In genomic region chr2:55139305-55139704, GRCh38 we compare ENCODE assay signal across 25 cellular contexts.
"Had no signal": no experiment of that assay in that cellular context is flagged by ENCODE, and none has a peak within 500 bp of the region (broad histone marks: within the 10 kb centered on the region; RNA-seq: fewer than 3 reads in every experiment).

No MANE protein-coding gene starts in this region.

- H3K4me2 ChIP-seq: smooth muscle cell had no signal

- H3K36me3 ChIP-seq: heart left ventricle, pancreas, suprapubic skin, tibial nerve had no signal

- DNase-seq: activated CD4-positive, alpha-beta T cell treated with anti-CD3 and anti-CD28 coated beads for 36 hours; activated CD4-positive, alpha-beta T cell treated with anti-CD3 and anti-CD28 coated beads, Interleukin-2, amount 50 U/mL, for 4 hours; activated CD4-positive, CD25-positive, alpha-beta regulatory T cell; activated effector memory CD4-positive, alpha-beta T cell treated with anti-CD3 and anti-CD28 coated beads, Interleukin-2, amount 50 U/mL, for 16 hours; activated naive CD4-positive, alpha-beta T cell treated with anti-CD3 and anti-CD28 coated beads, Interleukin-2, amount 50 U/mL, for 16 hours; foreskin keratinocyte; heart left ventricle; immature natural killer cell; kidney; naive B cell; nephron progenitor cell; pancreas; psoas muscle; stimulated activated CD4-positive, alpha-beta T cell treated with anti-CD3 and anti-CD28 coated beads, Interleukin-1b, Interleukin-23, amount 100 ng/mL, for 48 hours; stimulated activated CD4-positive, alpha-beta T cell treated with anti-CD3 and anti-CD28 coated beads, Interleukin-4, amount 100 ng/mL, for 4 hours; stimulated activated CD8-positive, alpha-beta memory T cell treated with anti-CD3 and anti-CD28 coated beads, Interleukin-4, amount 100 ng/mL, for 48 hours; stimulated activated naive CD8-positive, alpha-beta T cell treated with anti-CD3 and anti-CD28 coated beads, Interleukin-15, amount 100 ng/mL, for 72 hours; T-helper 1 cell had no signal

- H3K27ac Mint-ChIP-seq: activated CD4-positive, alpha-beta T cell treated with anti-CD3 and anti-CD28 coated beads for 36 hours; immature natural killer cell; mesothelial cell of epicardium; nephron progenitor cell; stimulated activated memory B cell treated with anti-CD40 and anti-IgM and Interleukin-4, amounts not matched to agents 10 μg/mL and 1 μg/mL and 100 μg/mL, for 72 hours; T-helper 2 cell treated with Interferon-gamma antibody and Interleukin-4, amounts not matched to agents 5 μg/mL and 100 μg/mL, for 36 hours had no signal

- H3K4me3 ChIP-seq: coronary artery, heart left ventricle, pancreas, psoas muscle, smooth muscle cell, suprapubic skin, tibial nerve had no signal

- H3K27me3 ChIP-seq: foreskin keratinocyte, heart left ventricle, pancreas, suprapubic skin, tibial nerve had no signal

- ATAC-seq: activated CD4-positive, alpha-beta T cell treated with anti-CD3 and anti-CD28 coated beads for 36 hours; foreskin keratinocyte; heart left ventricle; pancreas; psoas muscle; stimulated activated memory B cell treated with anti-CD40 and anti-IgM and Interleukin-4, amounts not matched to agents 10 μg/mL and 1 μg/mL and 100 μg/mL, for 72 hours; stimulated activated naive CD8-positive, alpha-beta T cell treated with anti-CD3 and anti-CD28 coated beads, Interleukin-15, amount 100 ng/mL, for 72 hours had no signal

- H3K4me3 Mint-ChIP-seq: activated CD4-positive, alpha-beta T cell treated with anti-CD3 and anti-CD28 coated beads for 36 hours; immature natural killer cell; mesothelial cell of epicardium; nephron progenitor cell; stimulated activated memory B cell treated with anti-CD40 and anti-IgM and Interleukin-4, amounts not matched to agents 10 μg/mL and 1 μg/mL and 100 μg/mL, for 72 hours; stimulated activated naive CD8-positive, alpha-beta T cell treated with anti-CD3 and anti-CD28 coated beads, Interleukin-15, amount 100 ng/mL, for 72 hours; T-helper 2 cell treated with Interferon-gamma antibody and Interleukin-4, amounts not matched to agents 5 μg/mL and 100 μg/mL, for 36 hours had no signal

- H3K27me3 Mint-ChIP-seq: activated CD4-positive, alpha-beta T cell treated with anti-CD3 and anti-CD28 coated beads for 36 hours; stimulated activated memory B cell treated with anti-CD40 and anti-IgM and Interleukin-4, amounts not matched to agents 10 μg/mL and 1 μg/mL and 100 μg/mL, for 72 hours; stimulated activated naive CD8-positive, alpha-beta T cell treated with anti-CD3 and anti-CD28 coated beads, Interleukin-15, amount 100 ng/mL, for 72 hours had no signal

- H3K36me3 Mint-ChIP-seq: mesothelial cell of epicardium; naive B cell; stimulated activated memory B cell treated with anti-CD40 and anti-IgM and Interleukin-4, amounts not matched to agents 10 μg/mL and 1 μg/mL and 100 μg/mL, for 72 hours had no signal

- H3K9me3 Mint-ChIP-seq: stimulated activated memory B cell treated with anti-CD40 and anti-IgM and Interleukin-4, amounts not matched to agents 10 μg/mL and 1 μg/mL and 100 μg/mL, for 72 hours; stimulated activated naive CD8-positive, alpha-beta T cell treated with anti-CD3 and anti-CD28 coated beads, Interleukin-15, amount 100 ng/mL, for 72 hours had no signal

- H3K27ac ChIP-seq: coronary artery, foreskin keratinocyte, heart left ventricle, pancreas, psoas muscle, suprapubic skin, tibial nerve had no signal

- H3K9me3 ChIP-seq: heart left ventricle, pancreas, psoas muscle, suprapubic skin, tibial nerve had no signal

- H3K4me1 ChIP-seq: foreskin keratinocyte, psoas muscle had no signal
